ENCODE assay signal across 24 cellular contexts in genomic region chr3:46921871-46922271, GRCh38. TPM values are rescaled to one million over a fixed set of nuclear protein-coding genes. Genes with fewer than 3 reads are reported as not detected.
DNase-seq lines count a peak whose midpoint lies in the region; ATAC-seq, FAIRE-seq and TF ChIP-seq lines count a peak whose summit lies in the region.
"Had no signal": no experiment of that assay in that cellular context is flagged by ENCODE, and none has a peak within 500 bp of the region (broad histone marks: within the 10 kb centered on the region; RNA-seq: fewer than 3 reads in every experiment).

No MANE protein-coding gene starts in this region.

- no peaks in the 10 kb centered on the region for H3K9me3 ChIP-seq in K562 (replicated peaks; ENCODE audit: control insufficient read depth, insufficient read depth, low read depth, low read length)

- WGBS in K562 (ENCODE audit: insufficient coverage, low coverage, missing lambda C conversion rate), result 97% methylated on average over 7 of the region's 7 CpGs

- H3K36me3 Mint-ChIP-seq in IgD-negative memory B cell, result peaks cover 11% of the 10 kb centered on the region
- peaks cover 65 to 80% of the 10 kb centered on the region in 2 donors for H3K36me3 Mint-ChIP-seq in stimulated activated naive B cell treated with anti-CD40 and anti-IgM and Interleukin-4, amounts not matched to agents 10 μg/mL and 1 μg/mL and 100 μg/mL, for 72 hours

- CTCF ChIA-PET in K562 (lab: Yijun Ruan, JAX; ENCODE audit: low intra/inter-chr PET ratio), result no interaction called here

- no peak for TF ChIP-seq EP300 in K562 (IDR thresholded peaks at IDR 0.05; ENCODE audit: low read length)

- H3K27ac ChIP-seq in K562 (ENCODE audit: extremely low read depth, low read depth, low read length) (no peak overlapping the region), brain microvascular endothelial cell (no peak overlapping the region)

- POLR2A ChIA-PET in K562 (lab: Yijun Ruan, JAX), result interaction anchor here (1.1 kb wide), 1 partner anchor 54 kb away, joined by 5 read pairs; the partner anchor contains the start of gene CCDC12

- DNase-seq in K562 (ENCODE audit: extremely low read depth in 1 of 4, low spot score in 3 of 4), result no peak
- peak; percentile 76 for DNase-seq in mesenteric fat pad (ENCODE audit: low spot score)
- no peak for DNase-seq in stimulated activated naive B cell treated with anti-CD40 and anti-IgM and Interleukin-4, amounts not matched to agents 10 μg/mL and 1 μg/mL and 100 μg/mL, for 72 hours
- DNase-seq in brain microvascular endothelial cell, result no peak
- DNase-seq in NCI-H2196 treated with DMSO at 0.1 percent for 48 hours (lab: John Stamatoyannopoulos, UW; ENCODE audit: unreplicated experiment), result no peak
- DNase-seq in epidermal melanocyte (ENCODE audit: insufficient read length, low spot score), result no peak
- DNase-seq: ACHN; H7; IMR-90; Kasumi-1; MM.1S; NCI-H1092; NCI-H1436 treated with DMSO at 0.1 percent for 48 hours; NCI-H2029 treated with DMSO at 0.1 percent for 48 hours; NCI-H748 treated with DMSO at 0.1 percent for 48 hours; NK-92 treated with Interleukin-12 subunit alpha and Interleukin-12 subunit beta, amount 100 ng/mL, for 24 hours; OCI-M1 had no signal

- H3K4me3 ChIP-seq in K562, result no peak overlapping the region
- H3K4me3 ChIP-seq in brain microvascular endothelial cell (ENCODE audit: low read depth, low read length), result no peak overlapping the region

- peak overlapping the region in 2 of 3 donors; percentile 12 to 46 for H3K27ac Mint-ChIP-seq in IgD-negative memory B cell
- peak overlapping the region; percentile 31 for H3K27ac Mint-ChIP-seq in stimulated activated naive B cell treated with anti-CD40 and anti-IgM and Interleukin-4, amounts not matched to agents 10 μg/mL and 1 μg/mL and 100 μg/mL, for 72 hours

- peak overlapping the region in 1 of 4 donors; percentile 43 for H3K4me3 Mint-ChIP-seq in IgD-negative memory B cell
- no peak overlapping the region for H3K4me3 Mint-ChIP-seq in stimulated activated naive B cell treated with anti-CD40 and anti-IgM and Interleukin-4, amounts not matched to agents 10 μg/mL and 1 μg/mL and 100 μg/mL, for 72 hours
- H3K4me3 Mint-ChIP-seq: CD14-positive monocyte had no signal

- ATAC-seq in K562 (no peak), HG02678 (IDR thresholded peaks at IDR 0.05; ENCODE audit: unreplicated experiment) (no peak)
- no peak for ATAC-seq in stimulated activated naive B cell treated with anti-CD40 and anti-IgM and Interleukin-4, amounts not matched to agents 10 μg/mL and 1 μg/mL and 100 μg/mL, for 72 hours (replicated peaks)

- no peaks in the 10 kb centered on the region for H3K9me3 Mint-ChIP-seq in IgD-negative memory B cell
- peaks cover 5% of the 10 kb centered on the region in 2 donors for H3K9me3 Mint-ChIP-seq in stimulated activated naive B cell treated with anti-CD40 and anti-IgM and Interleukin-4, amounts not matched to agents 10 μg/mL and 1 μg/mL and 100 μg/mL, for 72 hours

- in situ Hi-C loops in K562 (cut with MboI) (no loop called here), brain microvascular endothelial cell (cut with HindIII; ENCODE audit: low pct_ligation_motif_present, low sequenced_read_pairs) (no loop called here)

- intact Hi-C loops in K562 (cut with micrococcal nuclease), result no loop called here

- no peak overlapping the region for H3K9ac ChIP-seq in K562 (ENCODE audit: insufficient read depth in 1 of 2, low read depth in 2 of 2, low read length in 2 of 2)

- no peak overlapping the region for H3K4me2 ChIP-seq in K562 (ENCODE audit: insufficient read depth, low read length)

- TF ChIP-seq CTCF in K562 (IDR thresholded peaks at IDR 0.05 in 2 of 3, conservative IDR thresholded peaks at IDR 0.05 in 1 of 3; ENCODE audit: insufficient read depth in 2 of 3, low read depth in 1 of 3, low read length in 3 of 3), result no peak
- TF ChIP-seq CTCF in brain microvascular endothelial cell (IDR thresholded peaks at IDR 0.05; ENCODE audit: low read depth, low read length, missing control alignments), result no peak

- no peak for TF ChIP-seq RAD21 in K562 (CRISPR knock-in tag; conservative IDR thresholded peaks at IDR 0.05 in 1 of 2, IDR thresholded peaks at IDR 0.05 in 1 of 2)

- no peak for TF ChIP-seq POLR2A in K562 (conservative IDR thresholded peaks at IDR 0.05)

- FAIRE-seq in K562 (lab: Jason Lieb, UNC), result no peak
- FAIRE-seq: G401.6 had no signal

- H3K27me3 ChIP-seq in K562 (ENCODE audit: control insufficient read depth in 2 of 2, insufficient read depth in 2 of 2, low read length in 2 of 2), result no peaks in the 10 kb centered on the region
- no peaks in the 10 kb centered on the region for H3K27me3 ChIP-seq in brain microvascular endothelial cell (replicated peaks)

- BruUV-seq in K562 (replicated peaks; lab: Mats Ljungman, UMichigan), result TSS peak; percentile 62

- no peaks in the 10 kb centered on the region for H3K4me1 ChIP-seq in K562 (replicated peaks in 1 of 2; ENCODE audit: control insufficient read depth in 2 of 2, insufficient read depth in 2 of 2, low read length in 2 of 2)

- no peak overlapping the region for H2AFZ ChIP-seq in K562 (ENCODE audit: low read depth, low read length)

- H3K9me1 ChIP-seq in K562 (ENCODE audit: control insufficient read depth, insufficient read depth, low read length), result no peaks in the 10 kb centered on the region

- peaks cover 98% of the 10 kb centered on the region for H3K36me3 ChIP-seq in K562 (ENCODE audit: control insufficient read depth, insufficient read depth, low read length)
- H3K36me3 ChIP-seq in brain microvascular endothelial cell (replicated peaks), result peaks cover 72% of the 10 kb centered on the region

- peaks cover 9 to 26% (median 22%) of the 10 kb centered on the region in 3 donors for H3K4me1 Mint-ChIP-seq in IgD-negative memory B cell
- H3K4me1 Mint-ChIP-seq in stimulated activated naive B cell treated with anti-CD40 and anti-IgM and Interleukin-4, amounts not matched to agents 10 μg/mL and 1 μg/mL and 100 μg/mL, for 72 hours, result peaks cover 31 to 45% of the 10 kb centered on the region in 2 donors

- H3K27me3 Mint-ChIP-seq in IgD-negative memory B cell, result no peaks in the 10 kb centered on the region
- no peaks in the 10 kb centered on the region for H3K27me3 Mint-ChIP-seq in stimulated activated naive B cell treated with anti-CD40 and anti-IgM and Interleukin-4, amounts not matched to agents 10 μg/mL and 1 μg/mL and 100 μg/mL, for 72 hours

- H3K79me2 ChIP-seq in K562 (ENCODE audit: control insufficient read depth, insufficient read depth, low read length), result 0 out of 3 replicates have a peak, but pooled peaks cover 2% of the 10 kb centered on the region

- no peaks in the 10 kb centered on the region; the same call in 1 of the 2 replicates for H4K20me1 ChIP-seq in K562 (replicated peaks; ENCODE audit: control insufficient read depth, insufficient read depth, low read length)

RNA-seq across cellular contexts. Expression of gene PTH1R, which starts 44.4 kb away (rescaled TPM):
- polyA plus RNA-seq in IgD-negative memory B cell (not detected), K562 (2011; rRNA removed) (not detected in 2 replicates), K562 (2014; fragmentation: Illumina TruSeq; extraction: Trizol) (not detected in 2 replicates), K562 (2014; fragmentation: Nextera tagmentation; extraction: Ambion mirVana) (not detected), K562 (2014; rRNA removed) (not detected in 2 replicates)
- not detected in 2 replicates for total RNA-seq in K562 (2011; cell fraction: chromatin; rRNA removed; ENCODE audit: low replicate concordance)
- total RNA-seq in K562 (2011; cell fraction: nucleolus; rRNA removed), result not detected in 2 replicates
- not detected in 2 replicates for total RNA-seq in K562 (2011; cell fraction: nucleoplasm; rRNA removed)
- total RNA-seq in K562 (2014; rRNA removed) (not detected in 2 replicates), K562 (2014; rRNA removed; fragmentation: Illumina TruSeq; extraction: Trizol) (not detected in 2 replicates), K562 (2015; rRNA removed; fragmentation: Illumina TruSeq; extraction: Trizol) (not detected in 2 replicates), K562 (2021) (not detected in 2 replicates), mesenteric fat pad (16.3 TPM)
- polyA plus RNA-seq in K562 (2011; cell fraction: cytosol; rRNA removed), result not detected in 2 replicates
- polyA plus RNA-seq in K562 (2011; cell fraction: nucleus; rRNA removed), result not detected in 2 replicates
- not detected in 2 replicates for polyA plus RNA-seq in K562 (2012)
- not detected in 2 replicates for polyA minus RNA-seq in K562 (2011; rRNA and poly(A)+ RNA removed)
- not detected in 2 replicates for polyA minus RNA-seq in K562 (2011; cell fraction: cytosol; rRNA and poly(A)+ RNA removed)
- polyA minus RNA-seq in K562 (2011; cell fraction: nucleus; rRNA and poly(A)+ RNA removed), result not detected in 2 replicates
- total RNA-seq: HT-29, SK-MEL-5 had no signal
- polyA plus RNA-seq: CD14-positive monocyte had no signal

RNA-seq across cellular contexts. Expression of gene CCDC12, which starts 54.7 kb away (rescaled TPM):
- polyA plus RNA-seq in IgD-negative memory B cell, result 151 TPM
- 140 and 232 TPM in 2 replicates for total RNA-seq in K562 (2011; cell fraction: chromatin; rRNA removed; ENCODE audit: low replicate concordance)
- total RNA-seq in K562 (2011; cell fraction: nucleolus; rRNA removed), result 143 and 148 TPM in 2 replicates
- total RNA-seq in K562 (2011; cell fraction: nucleoplasm; rRNA removed), result 188 and 262 TPM in 2 replicates
- total RNA-seq in K562 (2014; rRNA removed), result 99.0 and 101 TPM in 2 replicates
- total RNA-seq in K562 (2014; rRNA removed; fragmentation: Illumina TruSeq; extraction: Trizol), result 44.4 and 63.0 TPM in 2 replicates
- total RNA-seq in K562 (2015; rRNA removed; fragmentation: Illumina TruSeq; extraction: Trizol), result 104 and 115 TPM in 2 replicates
- total RNA-seq in K562 (2021), result 75.2 and 86.9 TPM in 2 replicates
- polyA plus RNA-seq in K562 (2011; rRNA removed), result 47.8 and 54.0 TPM in 2 replicates
- 53.0 and 53.5 TPM in 2 replicates for polyA plus RNA-seq in K562 (2011; cell fraction: cytosol; rRNA removed)
- 82.0 and 85.3 TPM in 2 replicates for polyA plus RNA-seq in K562 (2011; cell fraction: nucleus; rRNA removed)
- polyA plus RNA-seq in K562 (2012), result 77.1 and 114 TPM in 2 replicates
- polyA plus RNA-seq in K562 (2014; fragmentation: Illumina TruSeq; extraction: Trizol), result 105 and 127 TPM in 2 replicates
- polyA plus RNA-seq in K562 (2014; fragmentation: Nextera tagmentation; extraction: Ambion mirVana), result 10 to 100 TPM in 1 of 2 experiments, 1 to 10 TPM in 1; 8.9 to 20.9 TPM
- polyA plus RNA-seq in K562 (2014; rRNA removed), result 100 and 201 TPM in 2 replicates
- 50.3 and 53.4 TPM in 2 replicates for polyA minus RNA-seq in K562 (2011; rRNA and poly(A)+ RNA removed)
- polyA minus RNA-seq in K562 (2011; cell fraction: cytosol; rRNA and poly(A)+ RNA removed), result 17.4 and 21.1 TPM in 2 replicates
- 81.3 and 87.3 TPM in 2 replicates for polyA minus RNA-seq in K562 (2011; cell fraction: nucleus; rRNA and poly(A)+ RNA removed)
- total RNA-seq in mesenteric fat pad, result 33.1 TPM

RNA-seq across cellular contexts. Expression of gene NBEAL2, which starts 57.6 kb away (rescaled TPM):
- polyA plus RNA-seq in IgD-negative memory B cell (6.7 TPM), K562 (2011; rRNA removed) (29.6 and 50.4 TPM in 2 replicates), K562 (2014; fragmentation: Illumina TruSeq; extraction: Trizol) (46.4 and 62.1 TPM in 2 replicates), K562 (2014; fragmentation: Nextera tagmentation; extraction: Ambion mirVana) (under 1 TPM; 0.06 to 0.24 TPM), K562 (2014; rRNA removed) (67.5 and 85.5 TPM in 2 replicates)
- 322 and 1,090 TPM in 2 replicates for total RNA-seq in K562 (2011; cell fraction: chromatin; rRNA removed; ENCODE audit: low replicate concordance)
- 555 and 597 TPM in 2 replicates for total RNA-seq in K562 (2011; cell fraction: nucleolus; rRNA removed)
- 365 and 370 TPM in 2 replicates for total RNA-seq in K562 (2011; cell fraction: nucleoplasm; rRNA removed)
- total RNA-seq in K562 (2014; rRNA removed) (41.3 and 45.2 TPM in 2 replicates), K562 (2014; rRNA removed; fragmentation: Illumina TruSeq; extraction: Trizol) (12.3 and 16.0 TPM in 2 replicates), K562 (2015; rRNA removed; fragmentation: Illumina TruSeq; extraction: Trizol) (23.7 and 23.9 TPM in 2 replicates), K562 (2021) (89.3 and 114 TPM in 2 replicates), mesenteric fat pad (42.9 TPM)
- 25.6 and 45.5 TPM in 2 replicates for polyA plus RNA-seq in K562 (2011; cell fraction: cytosol; rRNA removed)
- 557 and 843 TPM in 2 replicates for polyA plus RNA-seq in K562 (2011; cell fraction: nucleus; rRNA removed)
- 66.4 and 174 TPM in 2 replicates for polyA plus RNA-seq in K562 (2012)
- 8.6 and 16.8 TPM in 2 replicates for polyA minus RNA-seq in K562 (2011; rRNA and poly(A)+ RNA removed)
- 23.5 and 26.4 TPM in 2 replicates for polyA minus RNA-seq in K562 (2011; cell fraction: cytosol; rRNA and poly(A)+ RNA removed)
- polyA minus RNA-seq in K562 (2011; cell fraction: nucleus; rRNA and poly(A)+ RNA removed), result 104 and 118 TPM in 2 replicates

RNA-seq across cellular contexts. Expression of gene MYL3, which starts 58.6 kb away (rescaled TPM):
- polyA plus RNA-seq in IgD-negative memory B cell, result not detected
- not detected in 2 replicates for total RNA-seq in K562 (2011; cell fraction: chromatin; rRNA removed; ENCODE audit: low replicate concordance)
- not detected in 2 replicates for total RNA-seq in K562 (2011; cell fraction: nucleolus; rRNA removed)
- total RNA-seq in K562 (2011; cell fraction: nucleoplasm; rRNA removed), result not detected in 2 replicates
- total RNA-seq in K562 (2014; rRNA removed), result 0.14 TPM in 1 of 2 replicates, not detected in the other
- total RNA-seq in K562 (2014; rRNA removed; fragmentation: Illumina TruSeq; extraction: Trizol), result not detected in 2 replicates
- total RNA-seq in K562 (2015; rRNA removed; fragmentation: Illumina TruSeq; extraction: Trizol), result not detected in 2 replicates
- total RNA-seq in K562 (2021), result not detected in 2 replicates
- not detected in 2 replicates for polyA plus RNA-seq in K562 (2011; rRNA removed)
- polyA plus RNA-seq in K562 (2011; cell fraction: cytosol; rRNA removed), result not detected in 2 replicates
- not detected in 2 replicates for polyA plus RNA-seq in K562 (2011; cell fraction: nucleus; rRNA removed)
- polyA plus RNA-seq in K562 (2012), result not detected in 2 replicates
- polyA plus RNA-seq in K562 (2014; fragmentation: Illumina TruSeq; extraction: Trizol), result not detected in 2 replicates
- polyA plus RNA-seq in K562 (2014; fragmentation: Nextera tagmentation; extraction: Ambion mirVana), result under 1 TPM in 1 of 2 experiments, not detected in 1; 0.45 TPM
- not detected in 2 replicates for polyA plus RNA-seq in K562 (2014; rRNA removed)
- polyA minus RNA-seq in K562 (2011; rRNA and poly(A)+ RNA removed), result not detected in 2 replicates
- polyA minus RNA-seq in K562 (2011; cell fraction: cytosol; rRNA and poly(A)+ RNA removed), result not detected in 2 replicates
- polyA minus RNA-seq in K562 (2011; cell fraction: nucleus; rRNA and poly(A)+ RNA removed), result not detected in 2 replicates
- total RNA-seq in mesenteric fat pad, result 2.6 TPM
- total RNA-seq: HT-29, IMR-90, NCI-H460, SK-MEL-5 had no signal
- polyA plus RNA-seq: CD14-positive monocyte had no signal

Comparison
In these comparisons a context has a peak if more than half of its experiments do, and no peak if none do; other contexts are left out.
1. RNA of gene PTH1R, which starts 44.4 kb away (total RNA-seq): 16.3 TPM in mesenteric fat pad (single experiment); not detected in K562; every median in the first group is over 10 times any median in the second.